21 cellular contexts compared by ENCODE assay signal in genomic region chr2:119723121-119723635, GRCh38. TPM values are rescaled to one million over a fixed set of nuclear protein-coding genes. Genes with fewer than 3 reads are reported as not detected.
DNase-seq lines count a peak whose midpoint lies in the region; ATAC-seq, FAIRE-seq and TF ChIP-seq lines count a peak whose summit lies in the region.
"Had no signal": no experiment of that assay in that cellular context is flagged by ENCODE, and none has a peak within 500 bp of the region (broad histone marks: within the 10 kb centered on the region; RNA-seq: fewer than 3 reads in every experiment).

No MANE protein-coding gene starts in this region.

- ATAC-seq in HepG2 (no peak), GM21529 (IDR thresholded peaks at IDR 0.05; ENCODE audit: unreplicated experiment) (no peak), GM19463 (IDR thresholded peaks at IDR 0.05; ENCODE audit: unreplicated experiment) (no peak), esophagus mucosa (no peak)
- ATAC-seq: Panc1 had no signal

- in situ Hi-C loops in astrocyte of the cerebellum (cut with HindIII; ENCODE audit: low sequenced_read_pairs) (no loop called here), HepG2 (cut with HindIII; ENCODE audit: extremely low pct_ligation_motif_present, low pct_unique_long_range_greater_than_20kb) (no loop called here)

- H3K27me3 ChIP-seq in HepG2 (ENCODE audit: control insufficient read depth in 1 of 2, insufficient read depth in 2 of 2, low read length in 2 of 2) = peaks cover 0 to 17% of the 10 kb centered on the region in 2 experiments; a peak in 2 of 5 replicates

- intact Hi-C loops in HepG2 (cut with micrococcal nuclease; ENCODE audit: unreplicated experiment) = no loop called here

- peak; percentile 66 for DNase-seq in Ammon's horn (ENCODE audit: low spot score)
- DNase-seq in astrocyte of the cerebellum (ENCODE audit: low read depth) = peak; percentile 13
- DNase-seq in HepG2 (ENCODE audit: low spot score) = no peak
- DNase-seq in pons (ENCODE audit: low spot score) = peak; percentile 67
- DNase-seq in KG1 (lab: John Stamatoyannopoulos, UW) = no peak
- DNase-seq: GDM1, H7, KBM-7, NCI-H1092, NCI-H1436, NCI-H2029, NCI-H2227 treated with DMSO at 0.1 percent for 48 hours, NCI-H510A, NCI-H748 treated with DMSO at 0.1 percent for 48 hours, SIG-M5 had no signal

- POLR2A ChIA-PET in HepG2 (lab: Yijun Ruan, JAX) = interaction anchor here (2.3 kb wide), 1 partner anchor 45 kb away, joined by 7 read pairs; the partner anchor contains the start of gene TMEM177

- H3K4me2 ChIP-seq in HepG2 (ENCODE audit: low read depth, low read length) = peak overlapping the region; percentile 68

- no peaks in the 10 kb centered on the region for H3K9me3 ChIP-seq in HepG2 (ENCODE audit: low read length)

- no TSS peak for BruUV-seq in HepG2 (replicated peaks; lab: Mats Ljungman, UMichigan)

- H3K36me3 ChIP-seq in HepG2 (replicated peaks in 1 of 2; ENCODE audit: control insufficient read depth in 1 of 2, insufficient read depth in 2 of 2, low read length in 2 of 2) = no peaks in the 10 kb centered on the region

- H2AFZ ChIP-seq in HepG2 (ENCODE audit: low read length) = no peak overlapping the region

- no peak for FAIRE-seq in HepG2 (lab: Jason Lieb, UNC)
- FAIRE-seq: A204.1, GM18507 had no signal

- TF ChIP-seq CTCF in astrocyte of the cerebellum (IDR thresholded peaks at IDR 0.05; ENCODE audit: low read depth, low read length, missing control alignments) (no peak), HepG2 (CRISPR knock-in tag; IDR thresholded peaks at IDR 0.05) (no peak)

- H3K27ac ChIP-seq in HepG2 (ENCODE audit: extremely low read length, insufficient read depth, low read length) = no peak overlapping the region

- no peak overlapping the region for H3K9ac ChIP-seq in HepG2 (ENCODE audit: insufficient read depth, low read depth, low read length)

- no peak for TF ChIP-seq POLR2A in HepG2 (IDR thresholded peaks at IDR 0.05; ENCODE audit: insufficient read depth in 1 of 2, low read depth in 2 of 2, low read length in 2 of 2)

- no peak for TF ChIP-seq RAD21 in HepG2 (CRISPR knock-in tag; IDR thresholded peaks at IDR 0.05)

- H3K4me3 ChIP-seq in astrocyte of the cerebellum (ENCODE audit: low read depth, low read length) = no peak overlapping the region
- no peak overlapping the region for H3K4me3 ChIP-seq in HepG2 (replicated peaks in 1 of 3; ENCODE audit: insufficient read depth in 1 of 3, low read depth in 2 of 3, low read length in 3 of 3)

- WGBS in HepG2 (ENCODE audit: low lambda C conversion rate) = 64% methylated on average over 10 of the region's 10 CpGs

- CTCF ChIA-PET in HepG2 (lab: Yijun Ruan, JAX; ENCODE audit: low intra/inter-chr PET ratio, low total read pairs) = no interaction called here

- no peaks in the 10 kb centered on the region for H3K79me2 ChIP-seq in HepG2 (ENCODE audit: insufficient read depth, low read length)

- H4K20me1 ChIP-seq in HepG2 (ENCODE audit: insufficient read depth, low read length) = no peaks in the 10 kb centered on the region

- TF ChIP-seq EP300 in HepG2 (IDR thresholded peaks at IDR 0.05; ENCODE audit: low read depth in 2 of 2, low read length in 2 of 2) (no peak), HepG2 (CRISPR knock-in tag; IDR thresholded peaks at IDR 0.05; ENCODE audit: borderline replicate concordance) (no peak)

- peaks cover 59% of the 10 kb centered on the region for H3K4me1 ChIP-seq in HepG2 (ENCODE audit: insufficient read depth, low read length)

TF ChIP-seq in HepG2, 621 proteins besides CTCF, POLR2A, EP300 and RAD21:
- no peak for TF ChIP-seq ONECUT2 (CRISPR knock-in tag; IDR thresholded peaks at IDR 0.05)
- TF ChIP-seq ZNF232 (CRISPR knock-in tag; IDR thresholded peaks at IDR 0.05; ENCODE audit: borderline replicate concordance) = no peak
- no peak for TF ChIP-seq HNRNPUL1 (IDR thresholded peaks at IDR 0.05; ENCODE audit: low read depth, low read length)
- no peak for TF ChIP-seq WIZ (CRISPR knock-in tag; IDR thresholded peaks at IDR 0.05)
- no peak for TF ChIP-seq ZSCAN9 (CRISPR knock-in tag; IDR thresholded peaks at IDR 0.05; ENCODE audit: borderline replicate concordance)
- TF ChIP-seq ZSCAN5A (CRISPR knock-in tag; IDR thresholded peaks at IDR 0.05; ENCODE audit: borderline replicate concordance) = no peak

RNA-seq across cellular contexts. Expression of gene PTPN4, which starts 36.5 kb away (rescaled TPM):
- total RNA-seq in HepG2 (2016; rRNA removed; fragmentation: Illumina TruSeq; extraction: Trizol) = 34.6 and 40.4 TPM in 2 replicates
- 42.5 and 43.6 TPM in 2 replicates for total RNA-seq in HepG2 (2016; cell fraction: cytosol; rRNA removed; fragmentation: Illumina TruSeq; extraction: Trizol; ENCODE audit: low read depth)
- total RNA-seq in HepG2 (2016; cell fraction: insoluble cytoplasmic fraction; rRNA removed; fragmentation: Illumina TruSeq; extraction: Trizol) = 38.0 and 42.0 TPM in 2 replicates
- 38.5 and 42.3 TPM in 2 replicates for total RNA-seq in HepG2 (2016; cell fraction: membrane; rRNA removed; fragmentation: Illumina TruSeq; extraction: Trizol)
- 46.5 and 59.3 TPM in 2 replicates for total RNA-seq in HepG2 (2016; cell fraction: nucleus; rRNA removed; fragmentation: Illumina TruSeq; extraction: Trizol)
- polyA plus RNA-seq in HepG2 (2011; rRNA removed) = 20.3 and 21.7 TPM in 2 replicates
- 5.8 and 7.6 TPM in 2 replicates for polyA plus RNA-seq in HepG2 (2011; cell fraction: cytosol; rRNA removed)
- polyA plus RNA-seq in HepG2 (2011; cell fraction: nucleus; rRNA removed) = 21.9 and 22.6 TPM in 2 replicates
- polyA plus RNA-seq in HepG2 (2012) = 8.1 and 8.3 TPM in 2 replicates
- 3.4 and 4.0 TPM in 2 replicates for polyA plus RNA-seq in HepG2 (2016; cell fraction: cytosol; fragmentation: Illumina TruSeq; extraction: Trizol; ENCODE audit: low read depth)
- 16.3 and 19.3 TPM in 2 replicates for polyA plus RNA-seq in HepG2 (2016; cell fraction: insoluble cytoplasmic fraction; fragmentation: Illumina TruSeq; extraction: Trizol; ENCODE audit: low read depth)
- 5.1 and 9.5 TPM in 2 replicates for polyA plus RNA-seq in HepG2 (2016; cell fraction: membrane; fragmentation: Illumina TruSeq; extraction: Trizol; ENCODE audit: low read depth)
- polyA plus RNA-seq in HepG2 (2016; cell fraction: nucleus; fragmentation: Illumina TruSeq; extraction: Trizol; ENCODE audit: insufficient read depth, low read depth) = 17.2 and 24.4 TPM in 2 replicates
- polyA minus RNA-seq in HepG2 (2011; rRNA and poly(A)+ RNA removed; ENCODE audit: low replicate concordance) = 60.8 and 71.6 TPM in 2 replicates
- polyA minus RNA-seq in HepG2 (2011; cell fraction: cytosol; rRNA and poly(A)+ RNA removed) = 27.8 and 28.0 TPM in 2 replicates
- polyA minus RNA-seq in HepG2 (2011; cell fraction: nucleus; rRNA and poly(A)+ RNA removed) = 139 and 141 TPM in 2 replicates
- 20.4 TPM for total RNA-seq in esophagus mucosa

RNA-seq across cellular contexts. Expression of gene TMEM177, which starts 44.2 kb away (rescaled TPM):
- total RNA-seq in HepG2 (2016; rRNA removed; fragmentation: Illumina TruSeq; extraction: Trizol) (44.7 and 47.9 TPM in 2 replicates), esophagus mucosa (5.3 TPM)
- total RNA-seq in HepG2 (2016; cell fraction: cytosol; rRNA removed; fragmentation: Illumina TruSeq; extraction: Trizol; ENCODE audit: low read depth) = 15.4 and 16.3 TPM in 2 replicates
- total RNA-seq in HepG2 (2016; cell fraction: insoluble cytoplasmic fraction; rRNA removed; fragmentation: Illumina TruSeq; extraction: Trizol) = 47.5 and 49.2 TPM in 2 replicates
- 27.3 and 32.1 TPM in 2 replicates for total RNA-seq in HepG2 (2016; cell fraction: membrane; rRNA removed; fragmentation: Illumina TruSeq; extraction: Trizol)
- 26.1 and 27.7 TPM in 2 replicates for total RNA-seq in HepG2 (2016; cell fraction: nucleus; rRNA removed; fragmentation: Illumina TruSeq; extraction: Trizol)
- polyA plus RNA-seq in HepG2 (2011; rRNA removed) = 34.7 and 46.6 TPM in 2 replicates
- polyA plus RNA-seq in HepG2 (2011; cell fraction: cytosol; rRNA removed) = 34.2 and 43.3 TPM in 2 replicates
- 46.4 and 51.6 TPM in 2 replicates for polyA plus RNA-seq in HepG2 (2011; cell fraction: nucleus; rRNA removed)
- 20.5 and 32.1 TPM in 2 replicates for polyA plus RNA-seq in HepG2 (2012)
- 12.8 and 13.4 TPM in 2 replicates for polyA plus RNA-seq in HepG2 (2016; cell fraction: cytosol; fragmentation: Illumina TruSeq; extraction: Trizol; ENCODE audit: low read depth)
- polyA plus RNA-seq in HepG2 (2016; cell fraction: insoluble cytoplasmic fraction; fragmentation: Illumina TruSeq; extraction: Trizol; ENCODE audit: low read depth) = 62.8 and 62.9 TPM in 2 replicates
- polyA plus RNA-seq in HepG2 (2016; cell fraction: membrane; fragmentation: Illumina TruSeq; extraction: Trizol; ENCODE audit: low read depth) = 19.9 and 21.6 TPM in 2 replicates
- 41.1 and 43.7 TPM in 2 replicates for polyA plus RNA-seq in HepG2 (2016; cell fraction: nucleus; fragmentation: Illumina TruSeq; extraction: Trizol; ENCODE audit: insufficient read depth, low read depth)
- 22.7 and 58.5 TPM in 2 replicates for polyA minus RNA-seq in HepG2 (2011; rRNA and poly(A)+ RNA removed; ENCODE audit: low replicate concordance)
- 13.8 and 15.2 TPM in 2 replicates for polyA minus RNA-seq in HepG2 (2011; cell fraction: cytosol; rRNA and poly(A)+ RNA removed)
- polyA minus RNA-seq in HepG2 (2011; cell fraction: nucleus; rRNA and poly(A)+ RNA removed) = 49.2 and 53.5 TPM in 2 replicates

Comparison
In these comparisons a context has a peak if more than half of its experiments do, and no peak if none do; other contexts are left out.
1. DNase-seq: peak in Ammon's horn (single experiment), astrocyte of the cerebellum (single experiment) and pons (single experiment); none in HepG2 (single experiment) and KG1 (single experiment).